In genomic region chr11:73324665-73325035, GRCh38 we compare ENCODE assay signal across 10 cellular contexts. TPM values are rescaled to one million over a fixed set of nuclear protein-coding genes. Genes with fewer than 3 reads are reported as not detected.
DNase-seq lines count a peak whose midpoint lies in the region; ATAC-seq and TF ChIP-seq lines count a peak whose summit lies in the region.
"Had no signal": no experiment of that assay in that cellular context is flagged by ENCODE, and none has a peak within 500 bp of the region (broad histone marks: within the 10 kb centered on the region; RNA-seq: fewer than 3 reads in every experiment).

No MANE protein-coding gene starts in this region.

- no peaks in the 10 kb centered on the region for H3K9me2 ChIP-seq in GM23248 (ENCODE audit: insufficient read depth)

- H3K27ac ChIP-seq in GM23248: peak overlapping the region; percentile 74; the same call in 1 of the 2 replicates
- H3K27ac ChIP-seq in angular gyrus (ENCODE audit: low read depth, low read length): peak overlapping the region; percentile 17
- peak overlapping the region; percentile 68 for H3K27ac ChIP-seq in lower lobe of right lung
- peak overlapping the region; percentile 56 for H3K27ac ChIP-seq in subcutaneous abdominal adipose tissue (ENCODE audit: low read depth, low read length)

- no peaks in the 10 kb centered on the region for H3K9me3 ChIP-seq in GM23248 (ENCODE audit: low read depth)
- H3K9me3 ChIP-seq in lower lobe of right lung: no peaks in the 10 kb centered on the region
- H3K9me3 ChIP-seq in subcutaneous abdominal adipose tissue (ENCODE audit: control insufficient read depth in 5 of 5, low read length in 5 of 5): no peaks in the 10 kb centered on the region

- H3K4me1 ChIP-seq in GM23248 (ENCODE audit: insufficient read depth): peaks cover 74% of the 10 kb centered on the region
- H3K4me1 ChIP-seq in lower lobe of right lung: peaks cover 72% of the 10 kb centered on the region
- peaks cover 16 to 77% (median 69%) of the 10 kb centered on the region in 5 donors for H3K4me1 ChIP-seq in subcutaneous abdominal adipose tissue (ENCODE audit: control insufficient read depth in 5 of 5, insufficient read depth in 5 of 5, low read length in 5 of 5)

- intact Hi-C loops in lower lobe of right lung (cut with DNase I): no loop called here

- DNase-seq in GM23248 (no peak), lower lobe of right lung (no peak)
- no peak for DNase-seq in stimulated activated CD8-positive, alpha-beta memory T cell treated with anti-CD3 and anti-CD28 coated beads, Interleukin-4, amount 100 ng/mL, for 48 hours
- no peak for DNase-seq in activated CD8-positive, alpha-beta memory T cell treated with anti-CD3 and anti-CD28 coated beads, Interleukin-2, amount 50 U/mL, for 48 hours
- DNase-seq: NCI-H1048; stimulated activated CD4-positive, alpha-beta T cell treated with anti-CD3 and anti-CD28 coated beads, Interleukin-2, amount 100 ng/mL, for 48 hours had no signal

- H3K36me3 ChIP-seq in GM23248 (ENCODE audit: low read depth) (no peaks in the 10 kb centered on the region), lower lobe of right lung (no peaks in the 10 kb centered on the region), subcutaneous abdominal adipose tissue (ENCODE audit: control insufficient read depth in 5 of 5, insufficient read depth in 5 of 5, low read length in 5 of 5) (peaks cover 0 to 6% (median 0%) of the 10 kb centered on the region in 5 donors)

- 98 to 100% methylated on average over 2 of the region's 2 CpGs for WGBS in GM23248 (ENCODE audit: low coverage in 1 of 2, low lambda C conversion rate in 2 of 2, missing lambda C conversion rate in 2 of 2), 2 experiments

- H3F3A ChIP-seq in GM23248 (ENCODE audit: insufficient read depth): peaks cover 44% of the 10 kb centered on the region

- in situ Hi-C loops in GM23248 (cut with MboI): no loop called here

- H3K79me2 ChIP-seq in GM23248 (ENCODE audit: insufficient read depth): peaks cover 99% of the 10 kb centered on the region

- H3K27me3 ChIP-seq in GM23248 (replicated peaks; ENCODE audit: insufficient read depth) (no peaks in the 10 kb centered on the region), lower lobe of right lung (ENCODE audit: low read depth) (no peaks in the 10 kb centered on the region), subcutaneous abdominal adipose tissue (ENCODE audit: control insufficient read depth in 5 of 5, insufficient read depth in 4 of 5, low read length in 5 of 5) (no peaks in the 10 kb centered on the region)

- peak overlapping the region; percentile 59 for H3K9ac ChIP-seq in GM23248
- H3K9ac ChIP-seq in subcutaneous abdominal adipose tissue (ENCODE audit: low read length in 5 of 5): peak overlapping the region in 3 of 5 donors; percentile 16 to 75 (median 58)

- H2AFZ ChIP-seq in GM23248: no peak overlapping the region

- ATAC-seq in lower lobe of right lung (no peak), HG03571 (IDR thresholded peaks at IDR 0.05; ENCODE audit: unreplicated experiment) (no peak), GM18867 (IDR thresholded peaks at IDR 0.05; ENCODE audit: unreplicated experiment) (no peak)

- no peak for TF ChIP-seq CTCF in lower lobe of right lung (IDR thresholded peaks at IDR 0.05)

- H3K4me3 ChIP-seq in GM23248 (no peak overlapping the region), lower lobe of right lung (no peak overlapping the region), subcutaneous abdominal adipose tissue (ENCODE audit: low read depth in 1 of 5, low read length in 5 of 5) (no peak overlapping the region)

- H3K4me2 ChIP-seq in GM23248 (ENCODE audit: unreplicated experiment): peak overlapping the region; percentile 55

- H4K20me1 ChIP-seq in GM23248 (ENCODE audit: insufficient read depth): peaks cover under 1% of the 10 kb centered on the region; the same call in 1 of the 2 replicates

RNA-seq across cellular contexts. Expression of gene ARHGEF17, which starts 16.6 kb away (rescaled TPM):
- total RNA-seq in GM23248 (2014; rRNA removed; shearing (Covaris generic)): 23.5 and 24.2 TPM in 2 replicates
- polyA plus RNA-seq in GM23248 (2016; fragmentation: Nextera tagmentation; extraction: Ambion mirVana): 15.3 and 16.5 TPM in 2 replicates
- 56.5 TPM for total RNA-seq in lower lobe of right lung

RNA-seq across cellular contexts. Expression of gene RELT, which starts 51.5 kb away (rescaled TPM):
- total RNA-seq in GM23248 (2014; rRNA removed; shearing (Covaris generic)): 7.1 and 8.2 TPM in 2 replicates
- polyA plus RNA-seq in GM23248 (2016; fragmentation: Nextera tagmentation; extraction: Ambion mirVana): 2.8 and 2.9 TPM in 2 replicates
- total RNA-seq in lower lobe of right lung: 15.4 TPM

RNA-seq across cellular contexts. Expression of gene P2RY6, which starts 52.5 kb away (rescaled TPM):
- 0.76 TPM in 1 of 2 replicates, not detected in the other for total RNA-seq in GM23248 (2014; rRNA removed; shearing (Covaris generic))
- 0.99 and 1.5 TPM in 2 replicates for polyA plus RNA-seq in GM23248 (2016; fragmentation: Nextera tagmentation; extraction: Ambion mirVana)
- 3.6 TPM for total RNA-seq in lower lobe of right lung

Comparison
In these comparisons a context has a peak if more than half of its experiments do, and no peak if none do; other contexts are left out.
1. H3K27ac ChIP-seq: peak in every context shown above with its lines; median percentile 74 in GM23248; 68 in lower lobe of right lung; 56 in subcutaneous abdominal adipose tissue; 17 in angular gyrus.